Comparison of ENCODE assay signal across 8 cellular contexts in the genomic region with DNA sequence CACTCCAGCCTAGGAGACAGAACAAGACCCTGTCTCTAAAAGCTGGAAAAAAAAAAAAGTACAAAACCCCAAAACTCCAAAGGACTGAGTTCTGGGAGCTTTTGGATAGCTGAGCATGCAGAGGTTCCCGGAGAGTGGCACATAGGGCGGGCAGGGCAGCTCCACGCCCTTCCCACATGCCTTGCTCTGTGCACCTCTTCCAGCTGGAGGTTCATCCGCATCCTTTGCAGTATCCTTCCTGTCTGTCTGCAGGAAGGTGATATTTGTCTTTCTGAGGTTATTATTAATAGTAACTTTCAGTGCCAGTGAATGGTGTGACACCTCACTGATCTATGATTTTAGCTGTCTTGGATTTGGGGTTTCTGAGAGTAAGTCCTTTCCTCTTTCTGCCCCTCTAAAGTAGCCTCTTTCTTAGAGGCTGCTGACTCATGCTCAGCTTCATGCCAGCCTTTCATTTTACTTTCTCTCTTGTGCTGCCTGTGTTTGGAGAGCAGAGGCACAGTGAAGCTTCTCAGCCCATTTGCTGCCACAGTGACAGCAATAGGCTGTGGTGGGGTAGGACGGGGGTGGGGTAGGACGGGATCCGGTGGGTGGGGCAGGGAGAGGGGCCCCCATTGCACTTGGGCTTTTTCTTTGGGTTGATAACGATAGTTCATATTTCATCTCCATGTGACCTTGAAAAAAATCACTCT.
DNase-seq lines count a peak whose midpoint lies in the region; ATAC-seq and TF ChIP-seq lines count a peak whose summit lies in the region.

No MANE protein-coding gene starts in this region.

- H3K4me1 ChIP-seq in GM23338 (ENCODE audit: insufficient read depth) = no peaks in the 10 kb centered on the region
- peaks cover 7 to 50% of the 10 kb centered on the region in 2 donors for H3K4me1 ChIP-seq in left lung

- H3K4me2 ChIP-seq in GM23338 = no peak overlapping the region

- POLR2A ChIA-PET in activated CD8-positive, alpha-beta T cell treated with anti-CD3 and anti-CD28 coated beads for 36 hours (lab: Charles Lee) = interaction anchor here (0.7 to 2.9 kb wide), 7 partner anchors 10 to 77 kb away, joined by 3 to 15 read pairs (median 5); no protein-coding TSS in a partner anchor

- intact Hi-C loops in activated CD8-positive, alpha-beta T cell treated with anti-CD3 and anti-CD28 coated beads for 36 hours (cut with micrococcal nuclease) = loop anchor here (5.0 kb wide), 1 partner anchor 33 kb away; no protein-coding TSS in a partner anchor
- intact Hi-C loops in left lung (cut with DNase I) = no loop called here

- H4K20me1 ChIP-seq in GM23338 (replicated peaks; ENCODE audit: insufficient read depth) = peaks cover 14% of the 10 kb centered on the region

- ATAC-seq in GM23338 (no peak), left lung (peak; percentile 20), HG02798 (IDR thresholded peaks at IDR 0.05; ENCODE audit: poor library complexity, unreplicated experiment) (no peak), HG03097 (IDR thresholded peaks at IDR 0.05; ENCODE audit: low FRiP score, unreplicated experiment) (no peak)
- ATAC-seq in activated CD8-positive, alpha-beta T cell treated with anti-CD3 and anti-CD28 coated beads for 36 hours = peak; percentile 81

- H3K27me3 ChIP-seq in GM23338 (ENCODE audit: insufficient read depth) (no peaks in the 10 kb centered on the region), left lung (no peaks in the 10 kb centered on the region)

- H3K27ac Mint-ChIP-seq in GM23338 = peak overlapping the region; percentile 38; the same call in 1 of the 2 replicates
- peak overlapping the region; percentile 77 for H3K27ac Mint-ChIP-seq in activated CD8-positive, alpha-beta T cell treated with anti-CD3 and anti-CD28 coated beads for 36 hours

- H3K79me2 ChIP-seq in GM23338 (replicated peaks; ENCODE audit: insufficient read depth) = peaks cover 19% of the 10 kb centered on the region

- H3K4me3 ChIP-seq in GM23338 (no peak overlapping the region), left lung (no peak overlapping the region)

- no peak overlapping the region for H3K27ac ChIP-seq in GM23338 (ENCODE audit: low read depth)
- H3K27ac ChIP-seq in left lung = no peak overlapping the region

- no peaks in the 10 kb centered on the region for H3K9me3 Mint-ChIP-seq in GM23338
- no peaks in the 10 kb centered on the region for H3K9me3 Mint-ChIP-seq in activated CD8-positive, alpha-beta T cell treated with anti-CD3 and anti-CD28 coated beads for 36 hours

- DNase-seq in AG20443 (ENCODE audit: low spot score) (peak; percentile 66), GM23338 (ENCODE audit: low spot score) (no peak), left lung (no peak), iPS-NIHi11 (ENCODE audit: low spot score) (no peak), DMS79 treated with DMSO at 0.1 percent for 48 hours (lab: John Stamatoyannopoulos, UW) (no peak)
- peak; percentile 53 for DNase-seq in activated CD8-positive, alpha-beta T cell treated with anti-CD3 and anti-CD28 coated beads for 36 hours

- TF ChIP-seq CTCF in GM23338 (conservative IDR thresholded peaks at IDR 0.05; ENCODE audit: low read depth in 2 of 2) (no peak), left lung (IDR thresholded peaks at IDR 0.05) (no peak)
- TF ChIP-seq CTCF in activated CD8-positive, alpha-beta T cell treated with anti-CD3 and anti-CD28 coated beads for 36 hours (IDR thresholded peaks at IDR 0.05) = no peak

- CTCF ChIA-PET in activated CD8-positive, alpha-beta T cell treated with anti-CD3 and anti-CD28 coated beads for 36 hours (lab: Charles Lee) = interaction anchor here (0.7 to 5.2 kb wide), 8 partner anchors 9 to 102 kb away, joined by 3 to 50 read pairs (median 5); no protein-coding TSS in a partner anchor

- no peak overlapping the region for H3K4me3 Mint-ChIP-seq in GM23338
- H3K4me3 Mint-ChIP-seq in activated CD8-positive, alpha-beta T cell treated with anti-CD3 and anti-CD28 coated beads for 36 hours = no peak overlapping the region

- H3K9me2 ChIP-seq in GM23338 (ENCODE audit: insufficient read depth) = 0 out of 2 replicates have a peak, but pooled peaks cover 4% of the 10 kb centered on the region

- H3K9me3 ChIP-seq in left lung = no peaks in the 10 kb centered on the region

- peaks cover 30% of the 10 kb centered on the region for H3K4me1 Mint-ChIP-seq in GM23338
- peaks cover 83% of the 10 kb centered on the region for H3K4me1 Mint-ChIP-seq in activated CD8-positive, alpha-beta T cell treated with anti-CD3 and anti-CD28 coated beads for 36 hours (ENCODE audit: low read depth)

- H3F3A ChIP-seq in GM23338 (replicated peaks; ENCODE audit: low read depth) = no peaks in the 10 kb centered on the region

- H3K27me3 Mint-ChIP-seq in GM23338 (ENCODE audit: insufficient read depth, low read depth, poor library complexity) = peaks cover 2% of the 10 kb centered on the region
- no peaks in the 10 kb centered on the region for H3K27me3 Mint-ChIP-seq in activated CD8-positive, alpha-beta T cell treated with anti-CD3 and anti-CD28 coated beads for 36 hours

- H2AFZ ChIP-seq in GM23338 = no peak overlapping the region

- peaks cover 4% of the 10 kb centered on the region; the same call in 2 of the 3 replicates for H3K36me3 Mint-ChIP-seq in GM23338 (ENCODE audit: low read depth)
- peaks cover 3% of the 10 kb centered on the region for H3K36me3 Mint-ChIP-seq in activated CD8-positive, alpha-beta T cell treated with anti-CD3 and anti-CD28 coated beads for 36 hours (ENCODE audit: low read depth)

- H3K36me3 ChIP-seq in GM23338 (ENCODE audit: insufficient read depth) (no peaks in the 10 kb centered on the region), left lung (peaks cover 0 to 9% of the 10 kb centered on the region in 2 donors)

TF ChIP-seq in GM23338, 12 proteins besides CTCF, POLR2A, EP300 and RAD21 (continues in another document):
- TF ChIP-seq EZH2 (IDR thresholded peaks at IDR 0.05; ENCODE audit: low read depth, unreplicated experiment) (no peak), ZNF331 (CRISPR knock-in tag; IDR thresholded peaks at IDR 0.05; ENCODE audit: low read depth) (no peak)
- TF ChIP-seq, protein P1, sequence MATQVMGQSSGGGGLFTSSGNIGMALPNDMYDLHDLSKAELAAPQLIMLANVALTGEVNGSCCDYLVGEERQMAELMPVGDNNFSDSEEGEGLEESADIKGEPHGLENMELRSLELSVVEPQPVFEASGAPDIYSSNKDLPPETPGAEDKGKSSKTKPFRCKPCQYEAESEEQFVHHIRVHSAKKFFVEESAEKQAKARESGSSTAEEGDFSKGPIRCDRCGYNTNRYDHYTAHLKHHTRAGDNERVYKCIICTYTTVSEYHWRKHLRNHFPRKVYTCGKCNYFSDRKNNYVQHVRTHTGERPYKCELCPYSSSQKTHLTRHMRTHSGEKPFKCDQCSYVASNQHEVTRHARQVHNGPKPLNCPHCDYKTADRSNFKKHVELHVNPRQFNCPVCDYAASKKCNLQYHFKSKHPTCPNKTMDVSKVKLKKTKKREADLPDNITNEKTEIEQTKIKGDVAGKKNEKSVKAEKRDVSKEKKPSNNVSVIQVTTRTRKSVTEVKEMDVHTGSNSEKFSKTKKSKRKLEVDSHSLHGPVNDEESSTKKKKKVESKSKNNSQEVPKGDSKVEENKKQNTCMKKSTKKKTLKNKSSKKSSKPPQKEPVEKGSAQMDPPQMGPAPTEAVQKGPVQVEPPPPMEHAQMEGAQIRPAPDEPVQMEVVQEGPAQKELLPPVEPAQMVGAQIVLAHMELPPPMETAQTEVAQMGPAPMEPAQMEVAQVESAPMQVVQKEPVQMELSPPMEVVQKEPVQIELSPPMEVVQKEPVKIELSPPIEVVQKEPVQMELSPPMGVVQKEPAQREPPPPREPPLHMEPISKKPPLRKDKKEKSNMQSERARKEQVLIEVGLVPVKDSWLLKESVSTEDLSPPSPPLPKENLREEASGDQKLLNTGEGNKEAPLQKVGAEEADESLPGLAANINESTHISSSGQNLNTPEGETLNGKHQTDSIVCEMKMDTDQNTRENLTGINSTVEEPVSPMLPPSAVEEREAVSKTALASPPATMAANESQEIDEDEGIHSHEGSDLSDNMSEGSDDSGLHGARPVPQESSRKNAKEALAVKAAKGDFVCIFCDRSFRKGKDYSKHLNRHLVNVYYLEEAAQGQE (IDR thresholded peaks at IDR 0.05; ENCODE audit: unreplicated experiment) = no peak

Comparison
In these comparisons a context has a peak if more than half of its experiments do, and no peak if none do; other contexts are left out.
1. DNase-seq: peak in AG20443 (single experiment) and activated CD8-positive, alpha-beta T cell treated with anti-CD3 and anti-CD28 coated beads for 36 hours (single experiment); none in GM23338 (single experiment), left lung (0 of 2), iPS-NIHi11 (single experiment) and DMS79 treated with DMSO at 0.1 percent for 48 hours (single experiment).
2. ATAC-seq: peak in activated CD8-positive, alpha-beta T cell treated with anti-CD3 and anti-CD28 coated beads for 36 hours (single experiment) and left lung (single experiment); none in GM23338 (single experiment), HG02798 (single experiment) and HG03097 (single experiment).